In the genomic region with DNA sequence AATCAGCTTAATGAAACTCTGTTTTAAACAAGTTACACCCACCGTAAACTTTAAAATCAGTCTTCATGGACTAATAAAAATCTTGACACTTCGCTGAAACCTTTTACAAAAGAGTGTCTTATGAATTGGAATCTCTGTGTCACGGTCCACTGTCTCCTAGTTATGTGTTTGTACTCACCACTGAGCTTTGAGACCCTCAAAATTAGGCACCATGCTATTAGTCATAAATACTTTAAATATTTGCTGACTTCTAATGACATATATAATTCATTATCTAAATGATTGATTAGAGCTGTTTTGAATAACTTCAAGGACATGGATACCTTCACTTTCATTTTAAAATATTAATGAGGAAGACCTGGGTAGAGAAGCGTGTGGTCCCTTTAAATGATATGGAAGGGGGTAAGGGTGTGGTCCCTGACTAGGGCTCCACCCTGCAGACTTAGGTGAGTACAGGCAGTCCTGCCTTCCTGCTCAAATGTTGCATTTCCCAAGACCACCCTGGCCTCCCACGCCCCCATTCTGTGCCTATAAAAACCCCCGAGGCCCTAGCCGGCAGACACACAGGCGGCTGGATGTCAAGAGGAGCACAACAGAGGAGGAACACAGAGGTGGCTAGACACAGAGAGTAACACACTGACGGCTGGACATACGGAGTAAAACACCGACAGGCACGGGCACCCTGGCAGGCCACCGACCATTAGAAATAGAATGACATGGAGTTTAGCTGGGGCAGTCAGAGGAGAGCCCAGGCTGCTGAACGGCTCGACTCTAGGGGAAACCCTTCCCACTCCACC, we compare ENCODE assay signal across 27 cellular contexts.
DNase-seq lines count a peak whose midpoint lies in the region; ATAC-seq and TF ChIP-seq lines count a peak whose summit lies in the region.
"Had no signal": no experiment of that assay in that cellular context is flagged by ENCODE, and none has a peak within 500 bp of the region (broad histone marks: within the 10 kb centered on the region; RNA-seq: fewer than 3 reads in every experiment).

No MANE protein-coding gene starts in this region.

- no peaks in the 10 kb centered on the region for H3F3A ChIP-seq in SK-N-SH (replicated peaks; ENCODE audit: insufficient read depth)

- TF ChIP-seq RAD21 in SK-N-SH (IDR thresholded peaks at IDR 0.05; ENCODE audit: low read length), result no peak

- intact Hi-C loops in spleen (cut with DNase I; ENCODE audit: low total_unique reads), result no loop called here
- intact Hi-C loops in activated CD4-positive, alpha-beta memory T cell treated with anti-CD3 and anti-CD28 coated beads for 36 hours (cut with micrococcal nuclease), result no loop called here

- no peaks in the 10 kb centered on the region for H3K79me2 ChIP-seq in SK-N-SH (ENCODE audit: insufficient read depth)

- no peaks in the 10 kb centered on the region for H3K36me3 ChIP-seq in SK-N-SH (replicated peaks in 1 of 2; ENCODE audit: control insufficient read depth in 1 of 2, insufficient read depth in 2 of 2, low read length in 1 of 2)
- H3K36me3 ChIP-seq in spleen, result no peaks in the 10 kb centered on the region
- H3K36me3 ChIP-seq: left lung, neural progenitor cell, right atrium auricular region, thoracic aorta, WERI-Rb-1 had no signal

- H3K4me3 ChIP-seq in SK-N-SH (ENCODE audit: low read depth in 2 of 2, low read length in 1 of 2), result no peak overlapping the region
- no peak overlapping the region for H3K4me3 ChIP-seq in epithelial cell of proximal tubule (ENCODE audit: low read depth, low read length)
- H3K4me3 ChIP-seq in spleen, result no peak overlapping the region
- H3K4me3 ChIP-seq: left lung, neural progenitor cell, right atrium auricular region, smooth muscle cell, thoracic aorta had no signal

- no peaks in the 10 kb centered on the region for H3K4me1 Mint-ChIP-seq in activated CD4-positive, alpha-beta memory T cell treated with anti-CD3 and anti-CD28 coated beads for 36 hours (ENCODE audit: low read depth)
- H3K4me1 Mint-ChIP-seq: activated naive CD4-positive, alpha-beta T cell treated with anti-CD3 and anti-CD28 coated beads, Interleukin-2, amount 50 U/mL, for 24 hours; CD4-positive, CD25-positive, alpha-beta regulatory T cell; memory B cell; neural progenitor cell had no signal

- H3K27me3 ChIP-seq in SK-N-SH (ENCODE audit: insufficient read depth) (no peaks in the 10 kb centered on the region; the same call in 1 of the 2 replicates), spleen (replicated peaks in 1 of 7) (no peaks in the 10 kb centered on the region)
- H3K27me3 ChIP-seq: left lung, neural progenitor cell, right atrium auricular region had no signal

- no peak for TF ChIP-seq POLR2A in spleen (IDR thresholded peaks at IDR 0.05)

- ATAC-seq in SK-N-SH treated with all-trans-retinoic acid at 6 μM for 48 hours, result peak; percentile 56
- ATAC-seq: left lung had no signal

- no peaks in the 10 kb centered on the region; the same call in 1 of the 2 replicates for H3K9me2 ChIP-seq in SK-N-SH

- POLR2A ChIA-PET in SK-N-SH (lab: Yijun Ruan, JAX), result no interaction called here
- POLR2A ChIA-PET in activated CD4-positive, alpha-beta memory T cell treated with anti-CD3 and anti-CD28 coated beads for 36 hours (lab: Charles Lee), result no interaction called here

- no peaks in the 10 kb centered on the region; a peak in 1 of 4 replicates for H3K4me1 ChIP-seq in SK-N-SH (ENCODE audit: control insufficient read depth in 1 of 2, insufficient read depth in 2 of 2, low read depth in 1 of 2, low read length in 1 of 2)
- no peaks in the 10 kb centered on the region for H3K4me1 ChIP-seq in spleen
- H3K4me1 ChIP-seq: left lung, neural progenitor cell, right atrium auricular region had no signal

- no peak overlapping the region for H3K4me2 ChIP-seq in SK-N-SH
- H3K4me2 ChIP-seq: neural progenitor cell, smooth muscle cell had no signal

- H3K9ac ChIP-seq in SK-N-SH, result no peak overlapping the region
- H3K9ac ChIP-seq: neural progenitor cell had no signal

- no peak overlapping the region; the same call in 1 of the 2 replicates for H2AFZ ChIP-seq in SK-N-SH (ENCODE audit: low read depth)
- H2AFZ ChIP-seq: neural progenitor cell had no signal

- no peak overlapping the region for H3K27ac Mint-ChIP-seq in activated CD4-positive, alpha-beta memory T cell treated with anti-CD3 and anti-CD28 coated beads for 36 hours
- H3K27ac Mint-ChIP-seq: activated naive CD4-positive, alpha-beta T cell treated with anti-CD3 and anti-CD28 coated beads, Interleukin-2, amount 50 U/mL, for 24 hours; activated T-helper 2 cell treated with anti-CD3 and anti-CD28 coated beads, Interferon-gamma antibody, Interleukin-2, Interleukin-4, amounts not matched to agents 10 μg/mL and 5 μg/mL and 100 μg/mL, durations not matched to agents 14 hours and 24 hours and 36 hours; CD4-positive, CD25-positive, alpha-beta regulatory T cell; memory B cell; neural progenitor cell had no signal

- CTCF ChIA-PET in SK-N-SH (lab: Yijun Ruan, JAX), result no interaction called here
- CTCF ChIA-PET in activated CD4-positive, alpha-beta memory T cell treated with anti-CD3 and anti-CD28 coated beads for 36 hours (lab: Charles Lee), result no interaction called here

- TF ChIP-seq CTCF in SK-N-SH (IDR thresholded peaks at IDR 0.05), result no peak
- TF ChIP-seq CTCF in epithelial cell of proximal tubule (conservative IDR thresholded peaks at IDR 0.05; ENCODE audit: low read depth, low read length), result no peak
- no peak for TF ChIP-seq CTCF in spleen (IDR thresholded peaks at IDR 0.05 in 8 of 11, conservative IDR thresholded peaks at IDR 0.05 in 3 of 11)

- no peak overlapping the region for H3K4me3 Mint-ChIP-seq in activated CD4-positive, alpha-beta memory T cell treated with anti-CD3 and anti-CD28 coated beads for 36 hours
- H3K4me3 Mint-ChIP-seq: activated naive CD4-positive, alpha-beta T cell treated with anti-CD3 and anti-CD28 coated beads, Interleukin-2, amount 50 U/mL, for 24 hours; CD4-positive, CD25-positive, alpha-beta regulatory T cell; memory B cell; neural progenitor cell had no signal

- no peaks in the 10 kb centered on the region for H3K36me3 Mint-ChIP-seq in activated CD4-positive, alpha-beta memory T cell treated with anti-CD3 and anti-CD28 coated beads for 36 hours
- H3K36me3 Mint-ChIP-seq: activated naive CD4-positive, alpha-beta T cell treated with anti-CD3 and anti-CD28 coated beads, Interleukin-2, amount 50 U/mL, for 24 hours; CD4-positive, CD25-positive, alpha-beta regulatory T cell; memory B cell; neural progenitor cell had no signal

- 44% methylated on average over 15 of the region's 15 CpGs for WGBS in SK-N-SH (ENCODE audit: low lambda C conversion rate)
- 84 to 91% (median 87%) methylated on average over 15 of the region's 15 CpGs for WGBS in spleen, 5 donors

- H3K9me3 Mint-ChIP-seq in activated CD4-positive, alpha-beta memory T cell treated with anti-CD3 and anti-CD28 coated beads for 36 hours, result peaks cover 15% of the 10 kb centered on the region
- H3K9me3 Mint-ChIP-seq: neural progenitor cell had no signal

- TF ChIP-seq EP300 in SK-N-SH (IDR thresholded peaks at IDR 0.05; ENCODE audit: borderline replicate concordance in 1 of 2, low read depth in 1 of 2, low read length in 1 of 2), result no peak

- H3K9me3 ChIP-seq in SK-N-SH, result no peaks in the 10 kb centered on the region
- H3K9me3 ChIP-seq in spleen, result peaks cover 0 to 20% (median 13%) of the 10 kb centered on the region in 8 donors
- H3K9me3 ChIP-seq: right atrium auricular region, thoracic aorta had no signal

- no peaks in the 10 kb centered on the region for H4K20me1 ChIP-seq in SK-N-SH (ENCODE audit: insufficient read depth)

- no peaks in the 10 kb centered on the region for H3K27me3 Mint-ChIP-seq in activated CD4-positive, alpha-beta memory T cell treated with anti-CD3 and anti-CD28 coated beads for 36 hours
- H3K27me3 Mint-ChIP-seq: activated naive CD4-positive, alpha-beta T cell treated with anti-CD3 and anti-CD28 coated beads, Interleukin-2, amount 50 U/mL, for 24 hours; CD4-positive, CD25-positive, alpha-beta regulatory T cell; memory B cell had no signal

- no peak overlapping the region for H3K27ac ChIP-seq in SK-N-SH (ENCODE audit: low read depth in 2 of 2, low read length in 1 of 2)
- no peak overlapping the region for H3K27ac ChIP-seq in spleen
- H3K27ac ChIP-seq: left lung, neural progenitor cell, right atrium auricular region, thoracic aorta, WERI-Rb-1 had no signal

- no peak for DNase-seq in SK-N-SH
- DNase-seq in NCI-H748 treated with DMSO at 0.1 percent for 48 hours (lab: John Stamatoyannopoulos, UW), result peak; percentile 63
- peak; percentile 15 for DNase-seq in epithelial cell of proximal tubule (ENCODE audit: low read depth)
- peak; percentile 48 for DNase-seq in spleen
- DNase-seq in activated CD4-positive, alpha-beta memory T cell treated with anti-CD3 and anti-CD28 coated beads for 36 hours, result no peak
- DNase-seq in HuH-7.5 (ENCODE audit: low spot score), result no peak
- DNase-seq in NCI-H524 treated with DMSO at 0.1 percent for 48 hours (lab: John Stamatoyannopoulos, UW), result no peak
- DNase-seq: 8988T; activated CD4-positive, alpha-beta T cell treated with anti-CD3 and anti-CD28 coated beads for 4 hours; AML-193; amygdala; CD4-positive, CD25-positive, alpha-beta regulatory T cell; NCI-H1417; NCI-H2081; NCI-H69; stimulated activated CD4-positive, alpha-beta T cell treated with anti-CD3 and anti-CD28 coated beads, Interleukin-1b, Interleukin-23, amount 100 ng/mL, for 48 hours; stimulated activated naive CD4-positive, alpha-beta T cell treated with Interleukin-2 at 50 U/mL for 16 hours; WERI-Rb-1 had no signal

TF ChIP-seq in SK-N-SH treated with all-trans-retinoic acid at 6 μM for 48 hours, 23 proteins besides CTCF, POLR2A, EP300 and RAD21 (continues in another document):
- TF ChIP-seq SNAI2 (CRISPR knock-in tag; IDR thresholded peaks at IDR 0.05), result no peak

TF ChIP-seq in SK-N-SH, 30 proteins besides CTCF, POLR2A, EP300 and RAD21 (continues in another document):
- TF ChIP-seq FOSL2 (IDR thresholded peaks at IDR 0.05; ENCODE audit: borderline replicate concordance, low read depth) (no peak), TEAD4 (IDR thresholded peaks at IDR 0.05; ENCODE audit: borderline replicate concordance, insufficient read depth) (no peak), EZH2phosphoT487 (IDR thresholded peaks at IDR 0.05; ENCODE audit: borderline replicate concordance, low read depth) (no peak), TAF1 (IDR thresholded peaks at IDR 0.05; ENCODE audit: borderline replicate concordance, low read depth, low read length) (no peak), RCOR1 (IDR thresholded peaks at IDR 0.05; ENCODE audit: low read length) (no peak), RFX5 (IDR thresholded peaks at IDR 0.05; ENCODE audit: low read length) (no peak), NRF1 (IDR thresholded peaks at IDR 0.05; ENCODE audit: low read depth, low read length) (no peak), SIN3A (IDR thresholded peaks at IDR 0.05; ENCODE audit: borderline replicate concordance, low read depth, low read length) (no peak)
- TF ChIP-seq, protein P1, sequence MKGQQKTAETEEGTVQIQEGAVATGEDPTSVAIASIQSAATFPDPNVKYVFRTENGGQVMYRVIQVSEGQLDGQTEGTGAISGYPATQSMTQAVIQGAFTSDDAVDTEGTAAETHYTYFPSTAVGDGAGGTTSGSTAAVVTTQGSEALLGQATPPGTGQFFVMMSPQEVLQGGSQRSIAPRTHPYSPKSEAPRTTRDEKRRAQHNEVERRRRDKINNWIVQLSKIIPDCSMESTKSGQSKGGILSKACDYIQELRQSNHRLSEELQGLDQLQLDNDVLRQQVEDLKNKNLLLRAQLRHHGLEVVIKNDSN (IDR thresholded peaks at IDR 0.05; ENCODE audit: borderline replicate concordance, low read depth), result no peak

Comparison
In these comparisons a context has a peak if more than half of its experiments do, and no peak if none do; other contexts are left out.
1. DNase-seq: peak in NCI-H748 treated with DMSO at 0.1 percent for 48 hours (single experiment), epithelial cell of proximal tubule (single experiment) and spleen (single experiment); none in SK-N-SH (single experiment), activated CD4-positive, alpha-beta memory T cell treated with anti-CD3 and anti-CD28 coated beads for 36 hours (single experiment), HuH-7.5 (single experiment) and NCI-H524 treated with DMSO at 0.1 percent for 48 hours (single experiment).